Comparison of ENCODE assay signal across 9 cellular contexts in the genomic region with DNA sequence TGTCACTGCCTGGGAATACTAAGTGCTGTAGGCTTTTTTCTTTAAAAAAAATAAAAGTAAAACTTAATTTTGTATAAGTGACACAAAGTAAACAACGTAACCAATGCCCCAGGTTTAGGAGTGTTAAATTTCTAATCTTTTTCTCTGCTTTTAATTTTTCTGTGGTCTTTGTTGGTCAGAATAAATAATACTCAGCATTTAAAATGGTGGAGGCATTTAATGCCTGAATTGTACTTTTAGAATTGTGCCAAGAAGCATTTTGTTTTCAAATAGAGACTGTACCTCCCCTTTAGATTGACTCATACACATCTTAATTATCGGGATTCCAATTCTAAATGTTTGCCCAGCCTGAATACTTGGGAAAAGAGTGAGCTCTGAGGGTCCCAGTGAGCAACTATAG. TPM values are rescaled to one million over a fixed set of nuclear protein-coding genes. Genes with fewer than 3 reads are reported as not detected.
DNase-seq lines count a peak whose midpoint lies in the region; ATAC-seq, FAIRE-seq and TF ChIP-seq lines count a peak whose summit lies in the region.
"Had no signal": no experiment of that assay in that cellular context is flagged by ENCODE, and none has a peak within 500 bp of the region (broad histone marks: within the 10 kb centered on the region; RNA-seq: fewer than 3 reads in every experiment).

No MANE protein-coding gene starts in this region.

- H3K27me3 ChIP-seq in HepG2 (ENCODE audit: control insufficient read depth in 1 of 2, insufficient read depth in 2 of 2, low read length in 2 of 2) (no peaks in the 10 kb centered on the region; a peak in 1 of 5 replicates), thoracic aorta (replicated peaks; ENCODE audit: insufficient read depth) (no peaks in the 10 kb centered on the region)

- CTCF ChIA-PET in activated naive CD4-positive, alpha-beta T cell treated with anti-CD3 and anti-CD28 coated beads for 36 hours (lab: Charles Lee) = interaction anchor here (1.6 kb wide), 1 partner anchor 340 kb away, joined by 7 read pairs; no protein-coding TSS in a partner anchor
- CTCF ChIA-PET in HepG2 (lab: Yijun Ruan, JAX; ENCODE audit: low intra/inter-chr PET ratio, low total read pairs) = no interaction called here

- no peak for TF ChIP-seq EP300 in HepG2 (IDR thresholded peaks at IDR 0.05; ENCODE audit: low read depth in 2 of 2, low read length in 2 of 2)
- TF ChIP-seq EP300 in HepG2 (CRISPR knock-in tag; IDR thresholded peaks at IDR 0.05; ENCODE audit: borderline replicate concordance) = no peak

- POLR2A ChIA-PET in HepG2 (lab: Yijun Ruan, JAX) = no interaction called here

- FAIRE-seq in HepG2 (lab: Jason Lieb, UNC) = no peak

- intact Hi-C loops in activated naive CD4-positive, alpha-beta T cell treated with anti-CD3 and anti-CD28 coated beads for 36 hours (cut with micrococcal nuclease) = no loop called here
- intact Hi-C loops in HepG2 (cut with micrococcal nuclease; ENCODE audit: unreplicated experiment) = loop anchor here (5.0 kb wide), 1 partner anchor 340 kb away; no protein-coding TSS in a partner anchor

- no peaks in the 10 kb centered on the region for H3K9me3 Mint-ChIP-seq in activated naive CD4-positive, alpha-beta T cell treated with anti-CD3 and anti-CD28 coated beads for 36 hours
- H3K9me3 Mint-ChIP-seq in activated naive CD4-positive, alpha-beta T cell treated with anti-CD3 and anti-CD28 coated beads, Interleukin-2, amount 50 U/mL, for 72 hours = no peaks in the 10 kb centered on the region
- H3K9me3 Mint-ChIP-seq in activated T-helper 17 cell treated with anti-CD3 and anti-CD28 coated beads, Interleukin-2, amount 50 U/mL, for 72 hours = no peaks in the 10 kb centered on the region

- peak overlapping the region; percentile 62 for H3K4me2 ChIP-seq in HepG2 (ENCODE audit: low read depth, low read length)

- TF ChIP-seq RAD21 in HepG2 (CRISPR knock-in tag; IDR thresholded peaks at IDR 0.05) = no peak

- peaks cover 2% of the 10 kb centered on the region for H3K27me3 Mint-ChIP-seq in activated naive CD4-positive, alpha-beta T cell treated with anti-CD3 and anti-CD28 coated beads for 36 hours (ENCODE audit: low read depth)
- H3K27me3 Mint-ChIP-seq in activated T-helper 17 cell treated with anti-CD3 and anti-CD28 coated beads, Interleukin-2, amount 50 U/mL, for 72 hours = no peaks in the 10 kb centered on the region

- peaks cover 44% of the 10 kb centered on the region for H3K4me1 Mint-ChIP-seq in activated naive CD4-positive, alpha-beta T cell treated with anti-CD3 and anti-CD28 coated beads for 36 hours (ENCODE audit: low read depth)
- H3K4me1 Mint-ChIP-seq in activated T-helper 17 cell treated with anti-CD3 and anti-CD28 coated beads, Interleukin-2, amount 50 U/mL, for 72 hours = peaks cover 22% of the 10 kb centered on the region

- H3K4me1 ChIP-seq in HepG2 (ENCODE audit: insufficient read depth, low read length) (peaks cover 37% of the 10 kb centered on the region), thoracic aorta (ENCODE audit: control insufficient read depth in 1 of 2, low read depth in 2 of 2) (peaks cover 23 to 46% of the 10 kb centered on the region in 2 donors)

- in situ Hi-C loops in HepG2 (cut with HindIII; ENCODE audit: extremely low pct_ligation_motif_present, low pct_unique_long_range_greater_than_20kb) = no loop called here

- H4K20me1 ChIP-seq in HepG2 (ENCODE audit: insufficient read depth, low read length) = no peaks in the 10 kb centered on the region

- H3K79me2 ChIP-seq in HepG2 (ENCODE audit: insufficient read depth, low read length) = peaks cover 48% of the 10 kb centered on the region

- H2AFZ ChIP-seq in HepG2 (ENCODE audit: low read length) = no peak overlapping the region

- WGBS in HepG2 (ENCODE audit: low lambda C conversion rate) = 50% methylated on average over 2 of the region's 2 CpGs

- H3K9me3 ChIP-seq in HepG2 (ENCODE audit: low read length) (no peaks in the 10 kb centered on the region), thoracic aorta (no peaks in the 10 kb centered on the region)

- H3K4me3 Mint-ChIP-seq in activated naive CD4-positive, alpha-beta T cell treated with anti-CD3 and anti-CD28 coated beads for 36 hours = peak overlapping the region; percentile 36
- peak overlapping the region; percentile 94 for H3K4me3 Mint-ChIP-seq in activated T-helper 17 cell treated with anti-CD3 and anti-CD28 coated beads, Interleukin-2, amount 50 U/mL, for 72 hours

- H3K4me3 ChIP-seq in HepG2 (replicated peaks in 1 of 3; ENCODE audit: insufficient read depth in 1 of 3, low read depth in 2 of 3, low read length in 3 of 3) = peak overlapping the region; percentile 91 to 93 (median 92); a peak in 5 of 6 replicates
- peak overlapping the region; percentile 87 for H3K4me3 ChIP-seq in thoracic aorta

- H3K36me3 ChIP-seq in HepG2 (replicated peaks in 1 of 2; ENCODE audit: control insufficient read depth in 1 of 2, insufficient read depth in 2 of 2, low read length in 2 of 2) = no peaks in the 10 kb centered on the region
- no peaks in the 10 kb centered on the region for H3K36me3 ChIP-seq in thoracic aorta

- no peak for ATAC-seq in activated naive CD4-positive, alpha-beta T cell treated with anti-CD3 and anti-CD28 coated beads, Interleukin-2, amount 50 U/mL, for 72 hours
- ATAC-seq in activated T-helper 17 cell treated with anti-CD3 and anti-CD28 coated beads, Interleukin-2, amount 50 U/mL, for 72 hours (replicated peaks) = no peak
- ATAC-seq in HepG2 (no peak), thoracic aorta (ENCODE audit: insufficient number of reproducible peaks, low FRiP score, low read depth) (no peak), HG02571 (IDR thresholded peaks at IDR 0.05; ENCODE audit: unreplicated experiment) (no peak)

- no peak for DNase-seq in activated naive CD4-positive, alpha-beta T cell treated with anti-CD3 and anti-CD28 coated beads for 36 hours
- no peak for DNase-seq in activated naive CD4-positive, alpha-beta T cell treated with anti-CD3 and anti-CD28 coated beads, Interleukin-2, amount 50 U/mL, for 72 hours (ENCODE audit: low spot score in 2 of 2)
- DNase-seq in HepG2 (ENCODE audit: low spot score) = no peak
- DNase-seq in thoracic aorta (ENCODE audit: low spot score) = no peak
- no peak for DNase-seq in DMS153 treated with DMSO at 0.1 percent for 48 hours (lab: John Stamatoyannopoulos, UW; ENCODE audit: unreplicated experiment)
- DNase-seq in anterior cingulate cortex (lab: John Stamatoyannopoulos, UW) = no peak
- DNase-seq: retina had no signal

- TF ChIP-seq CTCF in HepG2 (CRISPR knock-in tag; IDR thresholded peaks at IDR 0.05) (no peak), thoracic aorta (IDR thresholded peaks at IDR 0.05) (no peak)

- H3K27ac ChIP-seq in HepG2 (ENCODE audit: extremely low read length, insufficient read depth, low read length) (no peak overlapping the region), thoracic aorta (no peak overlapping the region)

- TF ChIP-seq POLR2A in HepG2 (IDR thresholded peaks at IDR 0.05; ENCODE audit: insufficient read depth in 1 of 2, low read depth in 2 of 2, low read length in 2 of 2) = no peak

- H3K27ac Mint-ChIP-seq in activated naive CD4-positive, alpha-beta T cell treated with anti-CD3 and anti-CD28 coated beads for 36 hours = no peak overlapping the region
- peak overlapping the region in 1 of 2 donors; percentile 53 for H3K27ac Mint-ChIP-seq in activated naive CD4-positive, alpha-beta T cell treated with anti-CD3 and anti-CD28 coated beads, Interleukin-2, amount 50 U/mL, for 72 hours
- no peak overlapping the region for H3K27ac Mint-ChIP-seq in activated T-helper 17 cell treated with anti-CD3 and anti-CD28 coated beads, Interleukin-2, amount 50 U/mL, for 72 hours

- peak overlapping the region; percentile 92; the same call in 1 of the 2 replicates for H3K9ac ChIP-seq in HepG2 (ENCODE audit: insufficient read depth, low read depth, low read length)

- peaks cover 6% of the 10 kb centered on the region for H3K36me3 Mint-ChIP-seq in activated naive CD4-positive, alpha-beta T cell treated with anti-CD3 and anti-CD28 coated beads for 36 hours (ENCODE audit: low read depth)
- no peaks in the 10 kb centered on the region for H3K36me3 Mint-ChIP-seq in activated naive CD4-positive, alpha-beta T cell treated with anti-CD3 and anti-CD28 coated beads, Interleukin-2, amount 50 U/mL, for 72 hours
- H3K36me3 Mint-ChIP-seq in activated T-helper 17 cell treated with anti-CD3 and anti-CD28 coated beads, Interleukin-2, amount 50 U/mL, for 72 hours (ENCODE audit: low read depth) = peaks cover 14% of the 10 kb centered on the region

- no TSS peak for BruUV-seq in HepG2 (replicated peaks; lab: Mats Ljungman, UMichigan)

TF ChIP-seq in HepG2, 621 proteins besides CTCF, POLR2A, EP300 and RAD21 (continues in another document):
- no peak for TF ChIP-seq MXI1 (IDR thresholded peaks at IDR 0.05; ENCODE audit: borderline replicate concordance, low read depth, low read length)

RNA-seq across cellular contexts. Expression of a gene that starts 1.6 kb away (rescaled TPM):
- 10 to 100 TPM; 16.4 to 18.0 TPM for total RNA-seq in activated naive CD4-positive, alpha-beta T cell treated with anti-CD3 and anti-CD28 coated beads for 36 hours
- 10 to 100 TPM; 26.8 to 28.5 TPM for total RNA-seq in activated naive CD4-positive, alpha-beta T cell treated with anti-CD3 and anti-CD28 coated beads, Interleukin-2, amount 50 U/mL, for 72 hours
- 10 to 100 TPM; 21.2 to 36.0 TPM for total RNA-seq in activated T-helper 17 cell treated with anti-CD3 and anti-CD28 coated beads, Interleukin-2, amount 50 U/mL, for 72 hours
- total RNA-seq in HepG2 (2016; rRNA removed; fragmentation: Illumina TruSeq; extraction: Trizol) (18.6 and 22.9 TPM in 2 replicates), thoracic aorta (10 to 100 TPM; 47.4 to 67.6 TPM)
- 4.9 and 7.2 TPM in 2 replicates for total RNA-seq in HepG2 (2016; cell fraction: cytosol; rRNA removed; fragmentation: Illumina TruSeq; extraction: Trizol; ENCODE audit: low read depth)
- total RNA-seq in HepG2 (2016; cell fraction: insoluble cytoplasmic fraction; rRNA removed; fragmentation: Illumina TruSeq; extraction: Trizol) = 15.3 and 25.9 TPM in 2 replicates
- 6.3 and 7.1 TPM in 2 replicates for total RNA-seq in HepG2 (2016; cell fraction: membrane; rRNA removed; fragmentation: Illumina TruSeq; extraction: Trizol)
- 39.9 and 40.6 TPM in 2 replicates for total RNA-seq in HepG2 (2016; cell fraction: nucleus; rRNA removed; fragmentation: Illumina TruSeq; extraction: Trizol)
- polyA plus RNA-seq in HepG2 (2011; rRNA removed) = 6.0 and 6.9 TPM in 2 replicates
- polyA plus RNA-seq in HepG2 (2011; cell fraction: cytosol; rRNA removed) = 1.8 and 3.1 TPM in 2 replicates
- polyA plus RNA-seq in HepG2 (2011; cell fraction: nucleus; rRNA removed) = 7.6 and 8.9 TPM in 2 replicates
- 6.0 and 9.1 TPM in 2 replicates for polyA plus RNA-seq in HepG2 (2012)
- polyA plus RNA-seq in HepG2 (2016; cell fraction: cytosol; fragmentation: Illumina TruSeq; extraction: Trizol; ENCODE audit: low read depth) = 1.2 and 1.9 TPM in 2 replicates
- polyA plus RNA-seq in HepG2 (2016; cell fraction: insoluble cytoplasmic fraction; fragmentation: Illumina TruSeq; extraction: Trizol; ENCODE audit: low read depth) = 13.9 and 15.8 TPM in 2 replicates
- polyA plus RNA-seq in HepG2 (2016; cell fraction: membrane; fragmentation: Illumina TruSeq; extraction: Trizol; ENCODE audit: low read depth) = 2.2 and 2.3 TPM in 2 replicates
- 17.8 and 21.6 TPM in 2 replicates for polyA plus RNA-seq in HepG2 (2016; cell fraction: nucleus; fragmentation: Illumina TruSeq; extraction: Trizol; ENCODE audit: insufficient read depth, low read depth)
- 21.6 and 36.0 TPM in 2 replicates for polyA minus RNA-seq in HepG2 (2011; rRNA and poly(A)+ RNA removed; ENCODE audit: low replicate concordance)
- polyA minus RNA-seq in HepG2 (2011; cell fraction: cytosol; rRNA and poly(A)+ RNA removed) = 9.2 and 11.2 TPM in 2 replicates
- polyA minus RNA-seq in HepG2 (2011; cell fraction: nucleus; rRNA and poly(A)+ RNA removed) = 87.3 and 91.9 TPM in 2 replicates
